Comparison of ENCODE assay signal across 9 cellular contexts in the genomic region with DNA sequence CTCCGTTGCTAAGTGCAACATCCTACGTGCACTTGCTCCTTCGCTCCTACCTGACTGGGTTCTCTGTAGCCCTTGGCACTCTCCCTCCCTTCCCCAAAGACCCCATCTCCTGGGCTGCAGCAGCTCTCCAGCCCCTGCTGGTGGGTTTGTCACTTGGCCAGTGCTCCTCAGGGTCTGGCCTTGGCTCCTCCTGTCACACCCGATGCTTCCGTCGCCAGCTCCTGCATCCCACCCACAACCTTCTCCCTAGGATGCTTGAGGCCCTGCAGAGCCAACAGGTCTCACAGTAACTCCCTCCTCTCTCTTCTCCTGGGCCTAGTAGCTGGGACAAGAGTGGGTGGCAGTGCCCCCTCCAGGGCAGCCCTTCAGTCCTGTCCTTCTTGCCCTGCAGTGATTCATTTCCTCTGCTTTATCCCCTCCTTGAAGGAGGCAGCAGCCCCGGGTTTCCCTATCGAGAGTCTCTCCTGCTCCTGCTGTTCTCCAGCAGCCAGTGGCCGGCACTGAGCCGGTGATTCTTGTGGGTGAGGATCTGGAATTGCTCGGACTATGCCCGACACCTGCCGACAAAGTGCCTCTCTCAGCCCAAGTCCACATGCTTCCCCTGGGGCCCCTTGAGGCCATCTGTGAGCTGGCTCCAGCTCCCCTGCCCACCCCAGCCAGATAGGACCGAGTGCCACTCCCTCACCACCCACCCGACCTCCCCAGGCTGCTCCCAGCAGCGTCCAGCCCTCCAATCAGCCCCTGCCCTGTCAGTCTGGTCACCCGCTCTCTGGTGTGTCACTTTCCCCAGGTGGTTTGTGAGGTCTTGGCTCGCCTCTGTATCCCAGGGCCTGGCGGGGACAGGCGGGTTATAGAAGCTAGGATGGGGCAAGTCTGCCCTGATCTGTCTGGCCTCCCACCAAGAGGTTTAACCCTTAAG. TPM values are rescaled to one million over a fixed set of nuclear protein-coding genes. Genes with fewer than 3 reads are reported as not detected.
DNase-seq lines count a peak whose midpoint lies in the region; ATAC-seq and TF ChIP-seq lines count a peak whose summit lies in the region.
"Had no signal": no experiment of that assay in that cellular context is flagged by ENCODE, and none has a peak within 500 bp of the region (broad histone marks: within the 10 kb centered on the region; RNA-seq: fewer than 3 reads in every experiment).

No MANE protein-coding gene starts in this region.

- peaks cover 20% of the 10 kb centered on the region for H3K4me1 Mint-ChIP-seq in activated CD4-positive, alpha-beta memory T cell treated with anti-CD3 and anti-CD28 coated beads for 36 hours (ENCODE audit: low read depth)
- H3K4me1 Mint-ChIP-seq in activated CD4-positive, alpha-beta memory T cell treated with anti-CD3 and anti-CD28 coated beads, Interleukin-2, amount 10 ng/mL, durations not matched to agents 7 days and 5 days = peaks cover 16% of the 10 kb centered on the region

- peaks cover 23 to 46% (median 40%) of the 10 kb centered on the region in 3 donors for H3K4me1 ChIP-seq in skeletal muscle tissue (ENCODE audit: control insufficient read depth in 3 of 3, insufficient read depth in 3 of 3, low read length in 3 of 3)

- H3K27ac Mint-ChIP-seq in activated CD4-positive, alpha-beta memory T cell treated with anti-CD3 and anti-CD28 coated beads for 36 hours = no peak overlapping the region
- no peak overlapping the region for H3K27ac Mint-ChIP-seq in activated CD4-positive, alpha-beta memory T cell treated with anti-CD3 and anti-CD28 coated beads, Interleukin-2, amount 10 ng/mL, durations not matched to agents 7 days and 5 days
- H3K27ac Mint-ChIP-seq: nephron had no signal

- peak overlapping the region in 2 of 3 donors; percentile 17 to 32 for H3K9ac ChIP-seq in skeletal muscle tissue (ENCODE audit: low read depth in 1 of 3, low read length in 3 of 3)

- H3K4me3 ChIP-seq in fibroblast of villous mesenchyme (ENCODE audit: low read depth, low read length) (no peak overlapping the region), skeletal muscle tissue (ENCODE audit: low read length in 3 of 3) (no peak overlapping the region)

- peaks cover 14 to 23% (median 14%) of the 10 kb centered on the region in 3 donors for H3K36me3 ChIP-seq in skeletal muscle tissue (ENCODE audit: control insufficient read depth in 3 of 3, insufficient read depth in 3 of 3, low read length in 3 of 3)

- no peaks in the 10 kb centered on the region for H3K9me3 Mint-ChIP-seq in activated CD4-positive, alpha-beta memory T cell treated with anti-CD3 and anti-CD28 coated beads for 36 hours
- no peaks in the 10 kb centered on the region for H3K9me3 Mint-ChIP-seq in activated CD4-positive, alpha-beta memory T cell treated with anti-CD3 and anti-CD28 coated beads, Interleukin-2, amount 10 ng/mL, durations not matched to agents 7 days and 5 days
- H3K9me3 Mint-ChIP-seq: nephron had no signal

- CTCF ChIA-PET in activated CD4-positive, alpha-beta memory T cell treated with anti-CD3 and anti-CD28 coated beads for 36 hours (lab: Charles Lee) = interaction anchor here (0.5 to 8.6 kb wide), 6 partner anchors 15 to 319 kb away, joined by 3 to 65 read pairs (median 3); a partner anchor contains a TSS
- CTCF ChIA-PET in activated CD4-positive, alpha-beta memory T cell treated with anti-CD3 and anti-CD28 coated beads, Interleukin-2, amount 10 ng/mL, durations not matched to agents 7 days and 5 days (lab: Charles Lee) = no interaction called here
- CTCF ChIA-PET in RWPE1 (lab: Yijun Ruan, JAX) = interaction anchor here (0.8 kb wide), 1 partner anchor 39 kb away, joined by 3 read pairs; no protein-coding TSS in a partner anchor

- peaks cover 3% of the 10 kb centered on the region for H3K27me3 Mint-ChIP-seq in activated CD4-positive, alpha-beta memory T cell treated with anti-CD3 and anti-CD28 coated beads for 36 hours
- H3K27me3 Mint-ChIP-seq in activated CD4-positive, alpha-beta memory T cell treated with anti-CD3 and anti-CD28 coated beads, Interleukin-2, amount 10 ng/mL, durations not matched to agents 7 days and 5 days = peaks cover 5% of the 10 kb centered on the region

- H3K27ac ChIP-seq in RWPE1 (peak overlapping the region; percentile 67), skeletal muscle tissue (ENCODE audit: low read depth, low read length) (no peak overlapping the region)

- H3K9me3 ChIP-seq in skeletal muscle tissue (ENCODE audit: control insufficient read depth in 3 of 3, low read length in 3 of 3) = no peaks in the 10 kb centered on the region

- peaks cover 2 to 7% (median 6%) of the 10 kb centered on the region in 3 donors for H3K27me3 ChIP-seq in skeletal muscle tissue (ENCODE audit: control insufficient read depth in 3 of 3, insufficient read depth in 3 of 3, low read length in 3 of 3)

- peak; percentile 26 for DNase-seq in activated CD4-positive, alpha-beta memory T cell treated with anti-CD3 and anti-CD28 coated beads for 36 hours
- no peak for DNase-seq in activated CD4-positive, alpha-beta memory T cell treated with anti-CD3 and anti-CD28 coated beads, Interleukin-2, amount 10 ng/mL, durations not matched to agents 7 days and 5 days
- DNase-seq in RWPE1 (ENCODE audit: low spot score) (no peak), fibroblast of villous mesenchyme (ENCODE audit: low read depth) (peak; percentile 58), NCI-H446 treated with DMSO at 0.1 percent for 48 hours (lab: John Stamatoyannopoulos, UW) (no peak), NCI-H2196 (lab: John Stamatoyannopoulos, UW; ENCODE audit: unreplicated experiment) (no peak)

- H3K36me3 Mint-ChIP-seq in activated CD4-positive, alpha-beta memory T cell treated with anti-CD3 and anti-CD28 coated beads for 36 hours = peaks cover 10% of the 10 kb centered on the region
- peaks cover 18% of the 10 kb centered on the region for H3K36me3 Mint-ChIP-seq in activated CD4-positive, alpha-beta memory T cell treated with anti-CD3 and anti-CD28 coated beads, Interleukin-2, amount 10 ng/mL, durations not matched to agents 7 days and 5 days (ENCODE audit: low read depth)

- no peak overlapping the region for H3K4me3 Mint-ChIP-seq in activated CD4-positive, alpha-beta memory T cell treated with anti-CD3 and anti-CD28 coated beads for 36 hours
- no peak overlapping the region for H3K4me3 Mint-ChIP-seq in activated CD4-positive, alpha-beta memory T cell treated with anti-CD3 and anti-CD28 coated beads, Interleukin-2, amount 10 ng/mL, durations not matched to agents 7 days and 5 days
- H3K4me3 Mint-ChIP-seq: nephron had no signal

- ATAC-seq in HG03025 (IDR thresholded peaks at IDR 0.05; ENCODE audit: low FRiP score, unreplicated experiment) = no peak

- intact Hi-C loops in activated CD4-positive, alpha-beta memory T cell treated with anti-CD3 and anti-CD28 coated beads for 36 hours (cut with micrococcal nuclease) = no loop called here

- POLR2A ChIA-PET in activated CD4-positive, alpha-beta memory T cell treated with anti-CD3 and anti-CD28 coated beads for 36 hours (lab: Charles Lee) = no interaction called here
- POLR2A ChIA-PET in activated CD4-positive, alpha-beta memory T cell treated with anti-CD3 and anti-CD28 coated beads, Interleukin-2, amount 10 ng/mL, durations not matched to agents 7 days and 5 days (lab: Charles Lee) = interaction anchor here (0.6 to 1.4 kb wide), 2 partner anchors 18 to 76 kb away, joined by 3 to 7 read pairs; a partner anchor contains a TSS
- POLR2A ChIA-PET in RWPE1 (lab: Yijun Ruan, JAX; ENCODE audit: low non-redundant PET) = no interaction called here

- TF ChIP-seq CTCF in RWPE1 (conservative IDR thresholded peaks at IDR 0.05; ENCODE audit: low read depth) = no peak
- TF ChIP-seq CTCF in fibroblast of villous mesenchyme (IDR thresholded peaks at IDR 0.05; ENCODE audit: insufficient read depth, low read depth, low read length) = no peak

RNA-seq across cellular contexts. Expression of a gene that starts 3.8 kb away (rescaled TPM):
- not detected for total RNA-seq in activated CD4-positive, alpha-beta memory T cell treated with anti-CD3 and anti-CD28 coated beads for 36 hours
- total RNA-seq in activated CD4-positive, alpha-beta memory T cell treated with anti-CD3 and anti-CD28 coated beads, Interleukin-2, amount 10 ng/mL, durations not matched to agents 7 days and 5 days = not detected
- not detected in 2 replicates for total RNA-seq in fibroblast of villous mesenchyme
- not detected for total RNA-seq in skeletal muscle tissue

RNA-seq across cellular contexts. Expression of a gene that starts 17.1 kb away (rescaled TPM):
- 10 to 100 TPM; 64.9 to 73.1 TPM for total RNA-seq in activated CD4-positive, alpha-beta memory T cell treated with anti-CD3 and anti-CD28 coated beads for 36 hours
- total RNA-seq in activated CD4-positive, alpha-beta memory T cell treated with anti-CD3 and anti-CD28 coated beads, Interleukin-2, amount 10 ng/mL, durations not matched to agents 7 days and 5 days = 100 to 1,000 TPM; 168 to 179 TPM
- total RNA-seq in fibroblast of villous mesenchyme (165 and 189 TPM in 2 replicates), skeletal muscle tissue (118 TPM)

Comparison
In these comparisons a context has a peak if more than half of its experiments do, and no peak if none do; other contexts are left out.
1. DNase-seq: peak in activated CD4-positive, alpha-beta memory T cell treated with anti-CD3 and anti-CD28 coated beads for 36 hours (single experiment) and fibroblast of villous mesenchyme (single experiment); none in activated CD4-positive, alpha-beta memory T cell treated with anti-CD3 and anti-CD28 coated beads, Interleukin-2, amount 10 ng/mL, durations not matched to agents 7 days and 5 days (single experiment), RWPE1 (single experiment), NCI-H446 treated with DMSO at 0.1 percent for 48 hours (single experiment) and NCI-H2196 (single experiment).